ENCODE assay signal across 27 cellular contexts in the genomic region with DNA sequence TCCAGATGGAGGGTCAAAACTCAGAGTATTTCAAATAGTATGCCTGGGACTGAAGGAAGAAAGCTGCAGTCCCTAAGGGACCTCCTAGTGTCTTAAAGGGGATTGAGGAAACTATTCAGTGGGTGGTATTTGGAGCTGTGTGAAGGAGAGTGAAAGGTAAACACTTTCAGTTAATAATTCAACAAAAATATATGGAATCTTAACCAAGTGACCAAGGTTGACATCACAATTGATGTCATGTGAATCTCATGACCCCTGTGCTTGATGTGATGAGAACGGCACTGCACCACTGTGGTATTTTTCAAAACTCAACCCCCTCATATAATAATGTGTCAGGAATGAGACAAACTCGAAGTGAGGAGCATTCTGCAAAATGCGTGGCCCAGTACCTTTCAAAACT.
"Had no signal": no experiment of that assay in that cellular context is flagged by ENCODE, and none has a peak within 500 bp of the region (broad histone marks: within the 10 kb centered on the region; RNA-seq: fewer than 3 reads in every experiment).

No MANE protein-coding gene starts in this region.

- H3K27ac ChIP-seq: neural progenitor cell, ovary, parathyroid adenoma, psoas muscle, right lobe of liver, skin epidermis, spleen, stomach, thoracic aorta, thyroid gland, tibial nerve, upper lobe of left lung, vagina had no signal

- H3K4me2 ChIP-seq: neural progenitor cell, smooth muscle cell had no signal

- H3K36me3 ChIP-seq: neural progenitor cell, ovary, right lobe of liver, spleen, stomach, thoracic aorta, thyroid gland, tibial nerve, upper lobe of left lung, vagina had no signal

- H3K9me3 ChIP-seq: ovary, psoas muscle, right lobe of liver, thoracic aorta, thyroid gland, vagina had no signal

- ATAC-seq: natural killer cell; psoas muscle; right cardiac atrium; right lobe of liver; stimulated activated effector memory CD8-positive, alpha-beta T cell treated with anti-CD3 and anti-CD28 coated beads, Interleukin-12 subunit alpha, Interleukin-12 subunit beta, amount 100 ng/mL, for 72 hours; stimulated activated naive B cell treated with anti-CD40 and anti-IgM and Interleukin-4, amounts not matched to agents 10 μg/mL and 1 μg/mL and 100 μg/mL, for 72 hours had no signal

- H3K27me3 ChIP-seq: neural progenitor cell, ovary, right lobe of liver, spleen, stomach, thyroid gland, tibial nerve, upper lobe of left lung, vagina had no signal

- H3K4me1 ChIP-seq: neural progenitor cell, parathyroid adenoma, psoas muscle, right lobe of liver, spleen, stomach, tibial nerve, upper lobe of left lung, vagina had no signal

- DNase-seq: natural killer cell; occipital lobe; ovary; posterior cingulate gyrus; psoas muscle; right cardiac atrium; right lobe of liver; spleen; stimulated activated CD4-positive, alpha-beta T cell treated with anti-CD3 and anti-CD28 coated beads, Interleukin-12 subunit alpha, Interleukin-12 subunit beta, amount 100 ng/mL, for 4 hours; stimulated activated CD4-positive, alpha-beta T cell treated with anti-CD3 and anti-CD28 coated beads, Interleukin-1b, Interleukin-23, amount 100 ng/mL, for 48 hours; stimulated activated CD4-positive, alpha-beta T cell treated with anti-CD3 and anti-CD28 coated beads, Interleukin-4, amount 100 ng/mL, for 1 hour; stimulated activated CD4-positive, alpha-beta T cell treated with anti-CD3 and anti-CD28 coated beads, Interleukin-4, amount 100 ng/mL, for 4 hours; stimulated activated naive B cell treated with anti-CD40 and anti-IgM and Interleukin-4, amounts not matched to agents 10 μg/mL and 1 μg/mL and 100 μg/mL, for 72 hours; stimulated activated naive CD4-positive, alpha-beta T cell treated with Interleukin-2 at 50 U/mL for 16 hours; stomach; thyroid gland; trophoblast cell; upper lobe of left lung had no signal

- H3K4me3 ChIP-seq: neural progenitor cell, ovary, psoas muscle, right lobe of liver, skin epidermis, smooth muscle cell, spleen, stomach, thoracic aorta, thyroid gland, tibial nerve, upper lobe of left lung, vagina had no signal

- FAIRE-seq: urothelium cell line had no signal
